ENCODE assay signal across 1 cellular context in genomic region chr6:15907220-15907913, GRCh38.
TF ChIP-seq lines count a peak whose summit lies in the region.

No MANE protein-coding gene starts in this region.

TF ChIP-seq in GM12878, 131 proteins besides CTCF, POLR2A, EP300 and RAD21:
- TF ChIP-seq ZNF592 (IDR thresholded peaks at IDR 0.05) (0 out of 2 replicates have a peak, but pooled peaks have one; percentile 32), ZNF687 (IDR thresholded peaks at IDR 0.05) (peak; percentile 47; the same call in 1 of the 2 replicates)
